Comparison of ENCODE assay signal across 23 cellular contexts in genomic region chr14:62084020-62084419, GRCh38.
A peak's percentile ranks its signal among the peaks of the same experiment; 100 is the strongest.
DNase-seq lines count a peak whose midpoint lies in the region; ATAC-seq and TF ChIP-seq lines count a peak whose summit lies in the region.
"Had no signal": no experiment of that assay in that cellular context is flagged by ENCODE, and none has a peak within 500 bp of the region (broad histone marks: within the 10 kb centered on the region; RNA-seq: fewer than 3 reads in every experiment).

No MANE protein-coding gene starts in this region.

- H3K27ac Mint-ChIP-seq in activated naive CD4-positive, alpha-beta T cell treated with anti-CD3 and anti-CD28 coated beads, Interleukin-2, amount 50 U/mL, for 72 hours, result no peak overlapping the region
- H3K27ac Mint-ChIP-seq: CD8-positive, alpha-beta T cell had no signal

- H3K4me3 ChIP-seq in dorsolateral prefrontal cortex, result peak overlapping the region in 50 of 59 donors; percentile 2 to 60 (median 36)
- H3K4me3 ChIP-seq: BLaER1, GM23248, HAP-1 had no signal

- no peak for ATAC-seq in activated naive CD4-positive, alpha-beta T cell treated with anti-CD3 and anti-CD28 coated beads, Interleukin-2, amount 50 U/mL, for 72 hours
- no peak for ATAC-seq in HG03354 (IDR thresholded peaks at IDR 0.05; ENCODE audit: poor library complexity, severe bottlenecking, unreplicated experiment)
- ATAC-seq: CD8-positive, alpha-beta T cell; HepG2 had no signal

- TF ChIP-seq CTCF in dorsolateral prefrontal cortex (IDR thresholded peaks at IDR 0.05 in 54 of 56, conservative IDR thresholded peaks at IDR 0.05 in 2 of 56; ENCODE audit: low read depth in 1 of 56, partially characterized antibody in 56 of 56), result peak in 1 of 56 donors; percentile 13

- intact Hi-C loops in dorsolateral prefrontal cortex (cut with DNase I), result no loop called here

- H3K36me3 Mint-ChIP-seq in activated naive CD4-positive, alpha-beta T cell treated with anti-CD3 and anti-CD28 coated beads, Interleukin-2, amount 50 U/mL, for 72 hours, result peaks cover 7 to 9% of the 10 kb centered on the region in 2 donors
- H3K36me3 Mint-ChIP-seq: CD8-positive, alpha-beta T cell had no signal

- DNase-seq in C1 segment of cervical spinal cord (lab: John Stamatoyannopoulos, UW) (peak in 8 of 14 donors; percentile 6 to 43 (median 17)), NCI-H128 (lab: John Stamatoyannopoulos, UW; ENCODE audit: unreplicated experiment) (peak; percentile 66), dorsolateral prefrontal cortex (peak in 8 of 10 donors; percentile 9 to 67 (median 52)), nucleus accumbens (lab: John Stamatoyannopoulos, UW) (peak in 49 of 56 donors; percentile 8 to 87 (median 45)), NAMALWA (ENCODE audit: low spot score) (no peak), HEK293T (ENCODE audit: extremely low spot score) (no peak)
- DNase-seq in activated naive CD4-positive, alpha-beta T cell treated with anti-CD3 and anti-CD28 coated beads, Interleukin-2, amount 50 U/mL, for 72 hours (ENCODE audit: low spot score in 2 of 2), result no peak
- DNase-seq: Calu3; CD8-positive, alpha-beta T cell; DMS53; GM23248; KG1; NCI-H146; NCI-H2081; NCI-H226; NCI-H524; NCI-H82; OCI-M1; SIG-M5 had no signal

- H3K27me3 ChIP-seq in dorsolateral prefrontal cortex, result no peaks in the 10 kb centered on the region
- H3K27me3 ChIP-seq: BLaER1 had no signal

- H3K27ac ChIP-seq in dorsolateral prefrontal cortex, result peak overlapping the region in 48 of 59 donors; percentile 0 to 84 (median 54)
- H3K27ac ChIP-seq: BLaER1, GM23248 had no signal

- H3K9me3 Mint-ChIP-seq in activated naive CD4-positive, alpha-beta T cell treated with anti-CD3 and anti-CD28 coated beads, Interleukin-2, amount 50 U/mL, for 72 hours, result peaks cover 0 to 3% of the 10 kb centered on the region in 2 donors

- POLR2A ChIA-PET in HEK293T (lab: Yijun Ruan, JAX), result no interaction called here

- CTCF ChIA-PET in HEK293T (lab: Yijun Ruan, JAX), result no interaction called here

TF ChIP-seq in HEK293T, 16 proteins besides CTCF, POLR2A, EP300 and RAD21:
- TF ChIP-seq FOXA1 (IDR thresholded peaks at IDR 0.05), result no peak
- no peak for TF ChIP-seq ARNT (IDR thresholded peaks at IDR 0.05)
- TF ChIP-seq FOXK2 (IDR thresholded peaks at IDR 0.05), result no peak
- no peak for TF ChIP-seq PKNOX1 (IDR thresholded peaks at IDR 0.05)
- TF ChIP-seq HDGF (IDR thresholded peaks at IDR 0.05; ENCODE audit: borderline replicate concordance), result no peak
- TF ChIP-seq ELF4 (IDR thresholded peaks at IDR 0.05), result no peak
- no peak for TF ChIP-seq CTBP1 (IDR thresholded peaks at IDR 0.05; ENCODE audit: borderline replicate concordance)
- no peak for TF ChIP-seq LEF1 (IDR thresholded peaks at IDR 0.05; ENCODE audit: borderline replicate concordance)

Comparison
In these comparisons a context has a peak if more than half of its experiments do, and no peak if none do; other contexts are left out.
1. DNase-seq: peak in C1 segment of cervical spinal cord (8 of 14), NCI-H128 (single experiment), dorsolateral prefrontal cortex (8 of 10) and nucleus accumbens (49 of 56); none in NAMALWA (single experiment), activated naive CD4-positive, alpha-beta T cell treated with anti-CD3 and anti-CD28 coated beads, Interleukin-2, amount 50 U/mL, for 72 hours (0 of 2) and HEK293T (single experiment).